21 cellular contexts compared by ENCODE assay signal in genomic region chr10:71618176-71618575, GRCh38.
A peak's percentile ranks its signal among the peaks of the same experiment; 100 is the strongest.
DNase-seq lines count a peak whose midpoint lies in the region; ATAC-seq and TF ChIP-seq lines count a peak whose summit lies in the region.
"Had no signal": no experiment of that assay in that cellular context is flagged by ENCODE, and none has a peak within 500 bp of the region (broad histone marks: within the 10 kb centered on the region; RNA-seq: fewer than 3 reads in every experiment).

No MANE protein-coding gene starts in this region.

- no peak for TF ChIP-seq CTCF in neural crest cell (conservative IDR thresholded peaks at IDR 0.05)
- no peak for TF ChIP-seq CTCF in osteoblast (IDR thresholded peaks at IDR 0.05; ENCODE audit: extremely low read depth, low read depth, low read length)
- no peak for TF ChIP-seq CTCF in testis (IDR thresholded peaks at IDR 0.05)

- no peaks in the 10 kb centered on the region for H3K9me3 Mint-ChIP-seq in neural crest cell

- H3K4me1 ChIP-seq in right cardiac atrium (ENCODE audit: control insufficient read depth, insufficient read depth, low read length) (peaks cover 21% of the 10 kb centered on the region), osteoblast (ENCODE audit: insufficient read depth, low read length) (peaks cover 7% of the 10 kb centered on the region), testis (peaks cover 17% of the 10 kb centered on the region)

- no peaks in the 10 kb centered on the region for H3K79me2 ChIP-seq in osteoblast (ENCODE audit: insufficient read depth, low read length)

- H3K9me3 ChIP-seq in right cardiac atrium (ENCODE audit: control insufficient read depth, low read length) (no peaks in the 10 kb centered on the region), osteoblast (ENCODE audit: low read depth, low read length) (peaks cover 2% of the 10 kb centered on the region), testis (no peaks in the 10 kb centered on the region)
- H3K9me3 ChIP-seq: A549 had no signal

- peaks cover 27% of the 10 kb centered on the region for H3K4me1 Mint-ChIP-seq in neural crest cell
- H3K4me1 Mint-ChIP-seq: CD4-positive, alpha-beta memory T cell had no signal

- intact Hi-C loops in cardiac septum (cut with DNase I) (no loop called here), right cardiac atrium (cut with DNase I) (no loop called here), testis (cut with DNase I; ENCODE audit: low total_unique reads) (no loop called here)

- no peak overlapping the region for H3K4me3 ChIP-seq in right cardiac atrium (ENCODE audit: low read length)
- no peak overlapping the region for H3K4me3 ChIP-seq in osteoblast (ENCODE audit: insufficient read depth, low read length)
- no peak overlapping the region for H3K4me3 ChIP-seq in testis
- H3K4me3 ChIP-seq: A549, GM23338 had no signal

- H3K4me3 Mint-ChIP-seq in neural crest cell = no peak overlapping the region
- H3K4me3 Mint-ChIP-seq: CD4-positive, alpha-beta memory T cell; GM23338; H9; HFFc6 had no signal

- no peaks in the 10 kb centered on the region for H3K36me3 ChIP-seq in osteoblast (ENCODE audit: insufficient read depth, low read length)
- no peaks in the 10 kb centered on the region for H3K36me3 ChIP-seq in testis (ENCODE audit: low read depth, missing control alignments)

- WGBS in right cardiac atrium = 91% methylated on average over 6 of the region's 6 CpGs
- 92 to 93% methylated on average over 6 of the region's 6 CpGs for WGBS in testis, 2 donors

- no peak overlapping the region for H2AFZ ChIP-seq in osteoblast (ENCODE audit: low read length)
- H2AFZ ChIP-seq: GM23338 had no signal

- no peaks in the 10 kb centered on the region for H4K20me1 ChIP-seq in osteoblast (ENCODE audit: insufficient read depth, low read length)

- peak overlapping the region; percentile 75 for H3K27ac Mint-ChIP-seq in neural crest cell (ENCODE audit: unreplicated experiment)
- H3K27ac Mint-ChIP-seq: GM23338, H9, HFFc6 had no signal

- H3K27ac ChIP-seq in right cardiac atrium (ENCODE audit: low read length) = no peak overlapping the region
- H3K27ac ChIP-seq in osteoblast (ENCODE audit: low read depth, low read length) = no peak overlapping the region
- no peak overlapping the region for H3K27ac ChIP-seq in testis
- H3K27ac ChIP-seq: A549 had no signal

- H3K36me3 Mint-ChIP-seq in neural crest cell (ENCODE audit: low read depth) = no peaks in the 10 kb centered on the region
- H3K36me3 Mint-ChIP-seq: CD4-positive, alpha-beta memory T cell had no signal

- TF ChIP-seq POLR2A in testis (IDR thresholded peaks at IDR 0.05) = no peak

- H3K27me3 ChIP-seq in right cardiac atrium (ENCODE audit: control insufficient read depth, insufficient read depth) (no peaks in the 10 kb centered on the region), osteoblast (ENCODE audit: insufficient read depth, low read length) (peaks cover 4% of the 10 kb centered on the region), testis (no peaks in the 10 kb centered on the region)

- H3K27me3 Mint-ChIP-seq in neural crest cell (ENCODE audit: low read depth) = peaks cover 4% of the 10 kb centered on the region
- H3K27me3 Mint-ChIP-seq: CD4-positive, alpha-beta memory T cell had no signal

- no peak overlapping the region for H3K4me2 ChIP-seq in osteoblast (ENCODE audit: insufficient read depth, low read length)
- H3K4me2 ChIP-seq: A549, GM23338 had no signal

- DNase-seq in cardiac septum (ENCODE audit: low spot score) (peak; percentile 50), right cardiac atrium (no peak), neural crest cell (ENCODE audit: low read depth, low spot score) (no peak), osteoblast (ENCODE audit: insufficient read length, low spot score, missing footprints) (peak; percentile 26), testis (no peak), activated gamma-delta T cell (lab: John Stamatoyannopoulos, UW) (no peak), ecto neural progenitor cell (ENCODE audit: low spot score) (no peak)
- DNase-seq: 8988T; ACHN; C1 segment of cervical spinal cord; Calu3; CD4-positive, alpha-beta memory T cell; COR-L47; DMS53; DMS79 treated with DMSO at 0.1 percent for 48 hours; GF-D8; H9; HFFc6 had no signal

- no peak for ATAC-seq in right cardiac atrium
- ATAC-seq: A549, GM23338, HCT116 had no signal

Comparison
In these comparisons a context has a peak if more than half of its experiments do, and no peak if none do; other contexts are left out.
1. DNase-seq: peak in cardiac septum (single experiment) and osteoblast (single experiment); none in right cardiac atrium (0 of 3), neural crest cell (single experiment), testis (single experiment), activated gamma-delta T cell (single experiment) and ecto neural progenitor cell (single experiment).